In the genomic region with DNA sequence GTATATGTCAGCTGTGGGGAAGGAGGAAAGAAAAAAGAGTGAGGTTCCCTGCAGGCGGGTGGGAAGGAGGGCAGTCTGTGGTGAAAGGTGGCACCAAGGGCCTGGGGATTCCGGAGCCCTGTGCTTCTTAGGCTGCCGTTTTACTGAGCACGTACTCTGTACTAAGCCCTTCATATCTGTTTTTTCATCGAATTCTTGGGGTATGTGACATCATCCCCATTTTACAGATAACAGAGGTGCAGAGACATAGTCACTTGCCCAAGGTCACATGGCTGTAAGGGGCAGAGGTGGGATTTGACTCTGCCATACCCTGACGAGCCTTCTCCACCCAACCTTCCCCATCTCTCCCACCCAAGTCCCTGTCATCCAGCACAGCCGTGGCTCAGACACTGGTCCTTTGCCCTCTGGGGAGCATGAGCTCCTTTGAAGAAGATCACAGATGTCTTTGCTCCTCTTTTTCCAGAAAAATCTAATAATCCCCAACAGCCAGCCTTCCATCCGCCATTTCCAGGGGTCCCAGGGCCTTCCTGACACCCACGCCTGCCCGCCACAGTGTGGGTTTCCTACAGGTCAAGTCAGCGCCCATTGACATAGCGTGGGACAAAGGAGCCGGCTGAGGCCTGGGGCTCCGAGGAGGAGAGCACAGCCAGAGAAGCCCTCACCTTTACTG, we compare ENCODE assay signal across 1 cellular context.
TF ChIP-seq lines count a peak whose summit lies in the region.

No MANE protein-coding gene starts in this region.

TF ChIP-seq in WTC11, 78 proteins besides CTCF, POLR2A, EP300 and RAD21 (continued from another document):
- TF ChIP-seq ESRRA (CRISPR knock-in tag; IDR thresholded peaks at IDR 0.05; ENCODE audit: borderline replicate concordance) = no peak
- no peak for TF ChIP-seq NFATC4 (CRISPR knock-in tag; IDR thresholded peaks at IDR 0.05)
- TF ChIP-seq EMX1 (CRISPR knock-in tag; IDR thresholded peaks at IDR 0.05) = no peak
- TF ChIP-seq HMGA2 (CRISPR knock-in tag; IDR thresholded peaks at IDR 0.05) = no peak
- TF ChIP-seq, protein P1, sequence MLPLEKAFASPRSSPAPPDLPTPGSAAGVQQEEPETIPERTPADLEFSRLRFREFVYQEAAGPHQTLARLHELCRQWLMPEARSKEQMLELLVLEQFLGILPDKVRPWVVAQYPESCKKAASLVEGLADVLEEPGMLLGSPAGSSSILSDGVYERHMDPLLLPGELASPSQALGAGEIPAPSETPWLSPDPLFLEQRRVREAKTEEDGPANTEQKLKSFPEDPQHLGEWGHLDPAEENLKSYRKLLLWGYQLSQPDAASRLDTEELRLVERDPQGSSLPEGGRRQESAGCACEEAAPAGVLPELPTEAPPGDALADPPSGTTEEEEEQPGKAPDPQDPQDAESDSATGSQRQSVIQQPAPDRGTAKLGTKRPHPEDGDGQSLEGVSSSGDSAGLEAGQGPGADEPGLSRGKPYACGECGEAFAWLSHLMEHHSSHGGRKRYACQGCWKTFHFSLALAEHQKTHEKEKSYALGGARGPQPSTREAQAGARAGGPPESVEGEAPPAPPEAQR (CRISPR knock-in tag; IDR thresholded peaks at IDR 0.05) = no peak
- no peak for TF ChIP-seq E2F5 (CRISPR knock-in tag; IDR thresholded peaks at IDR 0.05)
- no peak for TF ChIP-seq ZNF232 (CRISPR knock-in tag; IDR thresholded peaks at IDR 0.05)
